18 cellular contexts compared by ENCODE assay signal in genomic region chr6:107565165-107565723, GRCh38.
DNase-seq lines count a peak whose midpoint lies in the region; ATAC-seq, FAIRE-seq and TF ChIP-seq lines count a peak whose summit lies in the region.
"Had no signal": no experiment of that assay in that cellular context is flagged by ENCODE, and none has a peak within 500 bp of the region (broad histone marks: within the 10 kb centered on the region; RNA-seq: fewer than 3 reads in every experiment).

No MANE protein-coding gene starts in this region.

- no peak overlapping the region for H2AK5ac ChIP-seq in H1 (ENCODE audit: low read depth, low read length)
- no peak overlapping the region for H2AK5ac ChIP-seq in neuronal stem cell (ENCODE audit: low read depth, low read length)

- H3K4ac ChIP-seq in H1 (replicated peaks; ENCODE audit: insufficient read length, low read depth, low read length) (no peak overlapping the region), neuronal stem cell (ENCODE audit: low read length) (no peak overlapping the region)

- H4K91ac ChIP-seq in H1 (replicated peaks; ENCODE audit: insufficient read length, low read length): no peak overlapping the region
- H4K91ac ChIP-seq in neuronal stem cell (ENCODE audit: low read depth, low read length, poor library complexity): no peak overlapping the region

- no peak overlapping the region for H3K4me2 ChIP-seq in H1 (ENCODE audit: insufficient read depth in 1 of 2, low read depth in 2 of 2, low read length in 2 of 2)
- H3K4me2 ChIP-seq in neuronal stem cell (ENCODE audit: insufficient read depth, low read length, poor library complexity, severe bottlenecking): no peak overlapping the region

- H2BK20ac ChIP-seq in H1 (ENCODE audit: low read length): no peak overlapping the region

- no peaks in the 10 kb centered on the region for H3K79me2 ChIP-seq in H1 (ENCODE audit: control insufficient read depth in 1 of 2, insufficient read depth in 2 of 2, low read length in 2 of 2)

- peak; percentile 34 for DNase-seq in HT-29 (ENCODE audit: low spot score)
- DNase-seq in OCI-M1 (lab: John Stamatoyannopoulos, UW): peak; percentile 25
- no peak for DNase-seq in H1 (ENCODE audit: low read depth in 1 of 2, low spot score in 2 of 2)
- no peak for DNase-seq in tibial artery
- no peak for DNase-seq in neuronal stem cell (ENCODE audit: low spot score)
- no peak for DNase-seq in GM03348 (ENCODE audit: low spot score)
- DNase-seq: Caco-2; CD4-positive, CD25-positive, alpha-beta regulatory T cell; DMS153; EL; HCEC 1CT; MV-4-11; NCI-H1417 treated with DMSO at 0.1 percent for 48 hours; NCI-H2029 treated with DMSO at 0.1 percent for 48 hours; NCI-H510A treated with DMSO at 0.1 percent for 48 hours; NCI-H82 had no signal

- intact Hi-C loops in tibial artery (cut with DNase I; ENCODE audit: low total_unique reads): no loop called here

- ATAC-seq in HG03520 (IDR thresholded peaks at IDR 0.05; ENCODE audit: unreplicated experiment): no peak
- ATAC-seq in GM19023 (IDR thresholded peaks at IDR 0.05; ENCODE audit: unreplicated experiment): no peak

- H4K20me1 ChIP-seq in H1 (replicated peaks in 1 of 2; ENCODE audit: control insufficient read depth in 1 of 2, insufficient read depth in 2 of 2, low read length in 2 of 2): no peaks in the 10 kb centered on the region

- peak in 2 of 3 experiments; percentile 4 to 7; a peak in 2 of 4 replicates for TF ChIP-seq CTCF in H1 (IDR thresholded peaks at IDR 0.05; ENCODE audit: control extremely low read depth in 1 of 3, insufficient read depth in 1 of 3, low read depth in 1 of 3, low read length in 3 of 3)
- no peak for TF ChIP-seq CTCF in tibial artery (IDR thresholded peaks at IDR 0.05)

- H2BK15ac ChIP-seq in H1 (ENCODE audit: low read length) (0 out of 2 replicates have a peak overlapping the region, but pooled peaks have one; percentile 40), neuronal stem cell (ENCODE audit: low read length) (no peak overlapping the region)

- peak in 1 of 2 experiments; percentile 8; a peak in 2 of 4 replicates for TF ChIP-seq RAD21 in H1 (IDR thresholded peaks at IDR 0.05 in 1 of 2, conservative IDR thresholded peaks at IDR 0.05 in 1 of 2; ENCODE audit: low read depth in 2 of 2, low read length in 2 of 2)

- no peak overlapping the region for H2BK12ac ChIP-seq in H1 (ENCODE audit: low read depth, low read length)
- H2BK12ac ChIP-seq in neuronal stem cell (ENCODE audit: low read length): no peak overlapping the region

- H3K4me1 ChIP-seq in H1 (replicated peaks in 1 of 4; ENCODE audit: control insufficient read depth in 3 of 4, insufficient read depth in 4 of 4, low read length in 3 of 4): peaks cover 0 to 7% (median 3%) of the 10 kb centered on the region in 4 experiments; a peak in 5 of 7 replicates
- H3K4me1 ChIP-seq in tibial artery: peaks cover 0 to 39% (median 16%) of the 10 kb centered on the region in 4 donors
- H3K4me1 ChIP-seq in neuronal stem cell (ENCODE audit: control insufficient read depth in 2 of 2, insufficient read depth in 1 of 2, low read depth in 1 of 2, low read length in 2 of 2): peaks cover 14 to 16% of the 10 kb centered on the region in 2 donors
- H3K4me1 ChIP-seq: Caco-2 had no signal

- POLR2A ChIA-PET in H1 (lab: Charles Lee; ENCODE audit: partially characterized antibody): interaction anchor here (1.3 kb wide), 1 partner anchor 38 kb away, joined by 4 read pairs; no protein-coding TSS in a partner anchor

- 89% methylated on average over 4 of the region's 7 CpGs; no CpG with 5 or more reads in 1 of the 2 experiments for WGBS in H1 (ENCODE audit: extremely low coverage in 1 of 2, insufficient coverage in 1 of 2, insufficient read length in 1 of 2, insufficient replicate concordance in 2 of 2, low coverage in 1 of 2, low lambda C conversion rate in 2 of 2, missing lambda C conversion rate in 1 of 2), 2 experiments
- WGBS in neuronal stem cell (ENCODE audit: extremely low coverage in 2 of 2, insufficient read length in 2 of 2, insufficient replicate concordance in 1 of 2), 2 donors: no CpG with 5 or more reads among the region's 7 CpGs

- H3K23ac ChIP-seq in H1 (ENCODE audit: insufficient read length) (no peak overlapping the region), neuronal stem cell (ENCODE audit: low read depth, low read length, poor library complexity) (no peak overlapping the region)

- no peak overlapping the region for H2BK120ac ChIP-seq in H1 (replicated peaks; ENCODE audit: low read depth, low read length)
- no peak overlapping the region for H2BK120ac ChIP-seq in neuronal stem cell (ENCODE audit: low read depth, low read length)

- H3K36me3 ChIP-seq in H1 (ENCODE audit: control insufficient read depth in 2 of 4, insufficient read depth in 4 of 4, low read length in 3 of 4): no peaks in the 10 kb centered on the region
- H3K36me3 ChIP-seq in tibial artery: peaks cover 0 to 3% (median 0%) of the 10 kb centered on the region in 3 donors
- peaks cover 0 to 62% of the 10 kb centered on the region in 2 donors for H3K36me3 ChIP-seq in neuronal stem cell (replicated peaks in 1 of 2; ENCODE audit: control insufficient read depth in 2 of 2, insufficient read depth in 2 of 2, low read length in 2 of 2)

- no peak overlapping the region for H3K27ac ChIP-seq in H1 (ENCODE audit: low read depth, low read length)
- H3K27ac ChIP-seq in tibial artery: peak overlapping the region; percentile 62 to 64
- no peak overlapping the region for H3K27ac ChIP-seq in neuronal stem cell (replicated peaks; ENCODE audit: low read length)

- FAIRE-seq in H1 (lab: Jason Lieb, UNC): no peak

- H3K79me1 ChIP-seq in H1 (ENCODE audit: low read depth, low read length) (no peaks in the 10 kb centered on the region), neuronal stem cell (ENCODE audit: low read depth, low read length) (no peaks in the 10 kb centered on the region)

- no peak overlapping the region for H3K18ac ChIP-seq in H1 (ENCODE audit: extremely low read depth, low read length)
- no peak overlapping the region for H3K18ac ChIP-seq in neuronal stem cell (ENCODE audit: low read length)

- no peak for TF ChIP-seq EP300 in H1 (IDR thresholded peaks at IDR 0.05; ENCODE audit: borderline replicate concordance in 1 of 2, low read depth in 2 of 2, low read length in 2 of 2)

- no peaks in the 10 kb centered on the region for H3K27me3 ChIP-seq in H1 (replicated peaks in 1 of 4; ENCODE audit: control insufficient read depth in 3 of 4, extremely low read depth in 1 of 4, insufficient read depth in 3 of 4, low read length in 3 of 4)
- no peaks in the 10 kb centered on the region for H3K27me3 ChIP-seq in tibial artery
- H3K27me3 ChIP-seq in neuronal stem cell (ENCODE audit: control insufficient read depth in 3 of 3, insufficient read depth in 3 of 3, low read depth in 1 of 3, low read length in 3 of 3): no peaks in the 10 kb centered on the region

- no peak overlapping the region for H4K5ac ChIP-seq in H1 (ENCODE audit: insufficient read length, low read depth, low read length)

- CTCF ChIA-PET in H1 (lab: Charles Lee; ENCODE audit: partially characterized antibody): interaction anchor here (1.0 to 1.4 kb wide), 2 partner anchors 13 to 70 kb away, joined by 3 read pairs; no protein-coding TSS in a partner anchor

- H3K9ac ChIP-seq in H1 (replicated peaks in 1 of 4; ENCODE audit: extremely low read depth in 1 of 4, low read depth in 3 of 4, low read length in 3 of 4) (no peak overlapping the region), neuronal stem cell (ENCODE audit: low read depth, low read length, poor library complexity) (no peak overlapping the region)

- H2BK5ac ChIP-seq in H1 (ENCODE audit: low read depth, low read length) (no peak overlapping the region), neuronal stem cell (ENCODE audit: low read length) (no peak overlapping the region)

- H3K4me3 ChIP-seq in H1 (ENCODE audit: extremely low read depth in 1 of 4, insufficient read depth in 2 of 4, low read depth in 3 of 4, low read length in 4 of 4) (no peak overlapping the region), tibial artery (no peak overlapping the region), neuronal stem cell (ENCODE audit: low read length in 2 of 2) (no peak overlapping the region)

- H3K9me3 ChIP-seq in H1 (ENCODE audit: insufficient read depth in 2 of 2, low read depth in 1 of 2, low read length in 1 of 2) (no peaks in the 10 kb centered on the region), tibial artery (no peaks in the 10 kb centered on the region), neuronal stem cell (replicated peaks in 1 of 2; ENCODE audit: control insufficient read depth in 2 of 2, insufficient read depth in 1 of 2, low read depth in 1 of 2, low read length in 2 of 2) (no peaks in the 10 kb centered on the region)
- H3K9me3 ChIP-seq: Caco-2 had no signal

- H3K14ac ChIP-seq in H1 (ENCODE audit: insufficient read length) (no peak overlapping the region), neuronal stem cell (ENCODE audit: low read length) (no peak overlapping the region)

- no peak overlapping the region for H3K56ac ChIP-seq in H1 (replicated peaks; ENCODE audit: insufficient read length, low read depth, low read length)

- TF ChIP-seq POLR2A in H1 (IDR thresholded peaks at IDR 0.05; ENCODE audit: control extremely low read depth in 1 of 2, low read depth in 2 of 2, low read length in 2 of 2): no peak

- H4K8ac ChIP-seq in H1 (ENCODE audit: extremely low read depth, insufficient read depth, low read length): no peak overlapping the region
- no peak overlapping the region for H4K8ac ChIP-seq in neuronal stem cell (ENCODE audit: low read depth, low read length)

- no peaks in the 10 kb centered on the region for H3K23me2 ChIP-seq in H1 (ENCODE audit: low read depth, low read length)

- H2AFZ ChIP-seq in H1 (ENCODE audit: low read length) (no peak overlapping the region), neuronal stem cell (ENCODE audit: low read length) (no peak overlapping the region)

TF ChIP-seq in H1, 55 proteins besides CTCF, POLR2A, EP300 and RAD21 (continues in another document):
- TF ChIP-seq GABPA (IDR thresholded peaks at IDR 0.05; ENCODE audit: borderline replicate concordance, insufficient read depth, low read length) (no peak), ZNF274 (IDR thresholded peaks at IDR 0.05; ENCODE audit: borderline replicate concordance, extremely low read depth, low read length) (no peak), BRCA1 (IDR thresholded peaks at IDR 0.05; ENCODE audit: low read depth, low read length) (no peak), MAX (IDR thresholded peaks at IDR 0.05) (no peak)

Comparison
In these comparisons a context has a peak if more than half of its experiments do, and no peak if none do; other contexts are left out.
1. DNase-seq: peak in HT-29 (single experiment) and OCI-M1 (single experiment); none in H1 (0 of 2), tibial artery (0 of 2), neuronal stem cell (single experiment) and GM03348 (single experiment).
2. H3K27ac ChIP-seq: peak in tibial artery (2 of 2); none in H1 (single experiment) and neuronal stem cell (single experiment).
3. CTCF ChIP-seq: peak in H1 (2 of 3); none in tibial artery (0 of 2).